In genomic region chr15:89400121-89400996, GRCh38 we compare ENCODE assay signal across 8 cellular contexts.
DNase-seq lines count a peak whose midpoint lies in the region; ATAC-seq and TF ChIP-seq lines count a peak whose summit lies in the region.

No MANE protein-coding gene starts in this region.

- H3K27ac ChIP-seq in VCaP: peak overlapping the region; percentile 91
- H3K27ac ChIP-seq in naive thymus-derived CD4-positive, alpha-beta T cell (ENCODE audit: low read depth, low read length): no peak overlapping the region

- H3K36me3 ChIP-seq in naive thymus-derived CD4-positive, alpha-beta T cell (ENCODE audit: control insufficient read depth in 2 of 3, insufficient read depth in 3 of 3, low read length in 3 of 3): no peaks in the 10 kb centered on the region

- peak overlapping the region; percentile 22 to 82 (median 70) for H3K4me3 Mint-ChIP-seq in naive thymus-derived CD4-positive, alpha-beta T cell

- no peak overlapping the region for H3K4me3 ChIP-seq in naive thymus-derived CD4-positive, alpha-beta T cell (ENCODE audit: low read length)

- no peaks in the 10 kb centered on the region for H3K9me3 ChIP-seq in naive thymus-derived CD4-positive, alpha-beta T cell (ENCODE audit: control insufficient read depth in 2 of 3, low read length in 3 of 3)

- H3K27me3 Mint-ChIP-seq in naive thymus-derived CD4-positive, alpha-beta T cell: peaks cover 51 to 81% (median 69%) of the 10 kb centered on the region in 5 donors

- peaks cover 3 to 6% of the 10 kb centered on the region in 2 donors for H3K4me1 ChIP-seq in naive thymus-derived CD4-positive, alpha-beta T cell (ENCODE audit: control insufficient read depth in 2 of 2, insufficient read depth in 2 of 2, low read length in 2 of 2)

- peak; percentile 17 for ATAC-seq in HG02973 (IDR thresholded peaks at IDR 0.05; ENCODE audit: unreplicated experiment)
- no peak for ATAC-seq in naive thymus-derived CD4-positive, alpha-beta T cell
- no peak for ATAC-seq in GM19324 (IDR thresholded peaks at IDR 0.05; ENCODE audit: low FRiP score, unreplicated experiment)
- no peak for ATAC-seq in GM19467 (IDR thresholded peaks at IDR 0.05; ENCODE audit: unreplicated experiment)

- CTCF ChIA-PET in naive thymus-derived CD4-positive, alpha-beta T cell (lab: Charles Lee): interaction anchor here (0.8 kb wide), 1 partner anchor 8 kb away, joined by 3 read pairs; no protein-coding TSS in a partner anchor

- POLR2A ChIA-PET in naive thymus-derived CD4-positive, alpha-beta T cell (lab: Charles Lee): no interaction called here

- H3K27ac Mint-ChIP-seq in naive thymus-derived CD4-positive, alpha-beta T cell: no peak overlapping the region

- intact Hi-C loops in naive thymus-derived CD4-positive, alpha-beta T cell (cut with micrococcal nuclease): loop anchor here in 1 of 2 donors (2.0 kb wide), 1 partner anchor 42 kb away; no protein-coding TSS in a partner anchor

- peaks cover 9 to 34% of the 10 kb centered on the region in 2 donors for H3K27me3 ChIP-seq in naive thymus-derived CD4-positive, alpha-beta T cell (ENCODE audit: control insufficient read depth in 2 of 2, insufficient read depth in 2 of 2, low read length in 2 of 2)

- no peak for TF ChIP-seq CTCF in VCaP (conservative IDR thresholded peaks at IDR 0.05)

- no peaks in the 10 kb centered on the region for H3K9me3 Mint-ChIP-seq in naive thymus-derived CD4-positive, alpha-beta T cell

- DNase-seq in DMS53 (lab: John Stamatoyannopoulos, UW) (peak; percentile 68), DMS53 treated with DMSO at 0.1 percent for 48 hours (lab: John Stamatoyannopoulos, UW; ENCODE audit: unreplicated experiment) (no peak), AG20443 (ENCODE audit: low spot score) (no peak)
- no peak for DNase-seq in naive thymus-derived CD4-positive, alpha-beta T cell

- peaks cover 6 to 22% (median 15%) of the 10 kb centered on the region in 7 donors for H3K4me1 Mint-ChIP-seq in naive thymus-derived CD4-positive, alpha-beta T cell

- H3K36me3 Mint-ChIP-seq in naive thymus-derived CD4-positive, alpha-beta T cell: peaks cover 0 to 2% (median 0%) of the 10 kb centered on the region in 5 donors
